ENCODE assay signal across 13 cellular contexts in the genomic region with DNA sequence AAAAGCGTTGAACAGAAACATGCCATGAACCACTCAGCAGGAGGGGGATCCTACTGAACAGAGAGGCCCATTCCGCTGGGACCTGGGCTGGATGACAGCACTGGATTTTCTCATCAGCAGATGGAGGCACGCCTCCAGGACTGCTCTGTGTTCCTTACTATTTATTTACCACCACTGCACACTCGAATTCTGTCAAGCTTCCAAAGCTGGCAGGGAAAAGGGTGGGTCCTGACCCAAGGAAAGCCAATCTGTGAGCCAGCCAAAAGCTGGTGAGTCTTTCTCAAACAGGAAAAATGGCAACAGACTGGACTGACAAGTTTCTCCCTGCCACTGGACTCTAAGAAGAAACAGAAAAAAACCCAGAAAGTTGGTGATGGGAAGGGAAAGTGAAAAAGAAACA. TPM values are rescaled to one million over a fixed set of nuclear protein-coding genes. Genes with fewer than 3 reads are reported as not detected.
A peak's percentile ranks its signal among the peaks of the same experiment; 100 is the strongest.
DNase-seq lines count a peak whose midpoint lies in the region; ATAC-seq and TF ChIP-seq lines count a peak whose summit lies in the region.
"Had no signal": no experiment of that assay in that cellular context is flagged by ENCODE, and none has a peak within 500 bp of the region (broad histone marks: within the 10 kb centered on the region; RNA-seq: fewer than 3 reads in every experiment).

No MANE protein-coding gene starts in this region.

- H3K27ac ChIP-seq in PC-9 = 0 out of 2 replicates have a peak overlapping the region, but pooled peaks have one; percentile 0
- peak overlapping the region in 3 of 5 donors; percentile 25 to 57 (median 30) for H3K27ac ChIP-seq in stomach
- H3K27ac ChIP-seq: brain microvascular endothelial cell had no signal

- H3K27me3 Mint-ChIP-seq in activated naive CD4-positive, alpha-beta T cell treated with anti-CD3 and anti-CD28 coated beads, Interleukin-2, amount 50 U/mL, for 24 hours = no peaks in the 10 kb centered on the region
- peaks cover 2% of the 10 kb centered on the region for H3K27me3 Mint-ChIP-seq in glutamatergic neuron (ENCODE audit: unreplicated experiment)
- H3K27me3 Mint-ChIP-seq: progenitor cell of endocrine pancreas had no signal

- no peaks in the 10 kb centered on the region for H4K20me1 ChIP-seq in PC-9 (ENCODE audit: insufficient read depth)

- H3K27me3 ChIP-seq in PC-9 (ENCODE audit: insufficient read depth, low read depth) (no peaks in the 10 kb centered on the region), stomach (no peaks in the 10 kb centered on the region)
- H3K27me3 ChIP-seq: brain microvascular endothelial cell had no signal

- peaks cover 63% of the 10 kb centered on the region for H3K4me1 Mint-ChIP-seq in activated naive CD4-positive, alpha-beta T cell treated with anti-CD3 and anti-CD28 coated beads, Interleukin-2, amount 50 U/mL, for 24 hours
- H3K4me1 Mint-ChIP-seq in glutamatergic neuron (ENCODE audit: low read depth, unreplicated experiment) = peaks cover 6% of the 10 kb centered on the region

- TF ChIP-seq CTCF in PC-9 (conservative IDR thresholded peaks at IDR 0.05) (no peak), glutamatergic neuron (IDR thresholded peaks at IDR 0.05; ENCODE audit: partially characterized antibody, unreplicated experiment) (no peak), stomach (IDR thresholded peaks at IDR 0.05) (no peak)

- WGBS in stomach, 5 donors = 37 to 59% (median 44%) methylated on average over 4 of the region's 4 CpGs

- H3K4me3 ChIP-seq in PC-9 = no peak overlapping the region
- H3K4me3 ChIP-seq in stomach = no peak overlapping the region

- no peak for DNase-seq in activated naive CD4-positive, alpha-beta T cell treated with anti-CD3 and anti-CD28 coated beads, Interleukin-2, amount 50 U/mL, for 72 hours (ENCODE audit: low spot score in 2 of 2)
- DNase-seq in PC-9 (peak; percentile 73 to 76), glutamatergic neuron (no peak), stomach (peak; percentile 86), CD1c-positive myeloid dendritic cell (ENCODE audit: extremely low spot score) (no peak)
- DNase-seq: activated T-cell treated with anti-CD3 and anti-CD28 coated beads, Interleukin-2, amount 50 U/mL, for 4 hours; brain microvascular endothelial cell; NCI-H2227 treated with DMSO at 0.1 percent for 48 hours; stimulated activated CD4-positive, alpha-beta T cell treated with anti-CD3 and anti-CD28 coated beads, Interleukin-1b, Interleukin-23, amount 100 ng/mL, for 48 hours had no signal

- peaks cover 13% of the 10 kb centered on the region for H3K4me1 ChIP-seq in PC-9 (replicated peaks; ENCODE audit: insufficient read depth)
- H3K4me1 ChIP-seq in stomach = peaks cover 0 to 20% (median 8%) of the 10 kb centered on the region in 4 donors

- no peaks in the 10 kb centered on the region for H3K9me3 ChIP-seq in PC-9 (ENCODE audit: insufficient read depth, low read depth)
- H3K9me3 ChIP-seq in stomach = no peaks in the 10 kb centered on the region

- H3K36me3 ChIP-seq in PC-9 (ENCODE audit: low read depth) (peaks cover 9% of the 10 kb centered on the region), stomach (peaks cover 0 to 62% (median 46%) of the 10 kb centered on the region in 4 donors)
- H3K36me3 ChIP-seq: brain microvascular endothelial cell had no signal

- H3K4me3 Mint-ChIP-seq in activated naive CD4-positive, alpha-beta T cell treated with anti-CD3 and anti-CD28 coated beads, Interleukin-2, amount 50 U/mL, for 24 hours = no peak overlapping the region
- H3K4me3 Mint-ChIP-seq in glutamatergic neuron (ENCODE audit: unreplicated experiment) = no peak overlapping the region
- H3K4me3 Mint-ChIP-seq: activated T-cell treated with anti-CD3 and anti-CD28 coated beads, Interleukin-2, amount 50 U/mL, for 4 hours had no signal

- H3K79me2 ChIP-seq in PC-9 (ENCODE audit: low read depth) = no peaks in the 10 kb centered on the region

- POLR2A ChIA-PET in PC-9 (lab: Charles Lee; ENCODE audit: unreplicated experiment) = no interaction called here

- CTCF ChIA-PET in PC-9 (lab: Charles Lee) = interaction anchor here (0.6 kb wide), 2 partner anchors 169 to 363 kb away, joined by 3 to 6 read pairs; a partner anchor contains a TSS

- no peak for TF ChIP-seq EP300 in stomach (IDR thresholded peaks at IDR 0.05)

- H3K4me2 ChIP-seq in PC-9 = peak overlapping the region; percentile 24; the same call in 1 of the 2 replicates

- no peaks in the 10 kb centered on the region for H3K9me2 ChIP-seq in PC-9 (ENCODE audit: insufficient read depth)

- TF ChIP-seq POLR2A in stomach (IDR thresholded peaks at IDR 0.05) = no peak

- H2AFZ ChIP-seq in PC-9 = no peak overlapping the region

- peak overlapping the region; percentile 64 for H3K27ac Mint-ChIP-seq in activated naive CD4-positive, alpha-beta T cell treated with anti-CD3 and anti-CD28 coated beads, Interleukin-2, amount 50 U/mL, for 24 hours
- peak overlapping the region in 1 of 2 donors; percentile 42 for H3K27ac Mint-ChIP-seq in activated naive CD4-positive, alpha-beta T cell treated with anti-CD3 and anti-CD28 coated beads, Interleukin-2, amount 50 U/mL, for 72 hours
- peak overlapping the region; percentile 2 for H3K27ac Mint-ChIP-seq in glutamatergic neuron (ENCODE audit: unreplicated experiment)

- H3K9me3 Mint-ChIP-seq in activated naive CD4-positive, alpha-beta T cell treated with anti-CD3 and anti-CD28 coated beads, Interleukin-2, amount 50 U/mL, for 24 hours = no peaks in the 10 kb centered on the region
- H3K9me3 Mint-ChIP-seq in activated naive CD4-positive, alpha-beta T cell treated with anti-CD3 and anti-CD28 coated beads, Interleukin-2, amount 50 U/mL, for 72 hours = no peaks in the 10 kb centered on the region
- H3K9me3 Mint-ChIP-seq in glutamatergic neuron (ENCODE audit: unreplicated experiment) = peaks cover 4% of the 10 kb centered on the region
- H3K9me3 Mint-ChIP-seq: activated T-cell treated with anti-CD3 and anti-CD28 coated beads, Interleukin-2, amount 50 U/mL, for 4 hours had no signal

- peaks cover 28% of the 10 kb centered on the region for H3K36me3 Mint-ChIP-seq in activated naive CD4-positive, alpha-beta T cell treated with anti-CD3 and anti-CD28 coated beads, Interleukin-2, amount 50 U/mL, for 24 hours
- H3K36me3 Mint-ChIP-seq in activated naive CD4-positive, alpha-beta T cell treated with anti-CD3 and anti-CD28 coated beads, Interleukin-2, amount 50 U/mL, for 72 hours = peaks cover 13 to 63% of the 10 kb centered on the region in 2 donors
- peaks cover 8% of the 10 kb centered on the region for H3K36me3 Mint-ChIP-seq in glutamatergic neuron (ENCODE audit: unreplicated experiment)

- intact Hi-C loops in PC-9 (cut with micrococcal nuclease; ENCODE audit: unreplicated experiment) = loop anchor here (2.0 to 10.0 kb wide), 4 partner anchors 36 to 422 kb away; no protein-coding TSS in a partner anchor
- intact Hi-C loops in stomach (cut with DNase I; ENCODE audit: low total_unique reads) = no loop called here

- BruUV-seq in PC-9 (replicated peaks; lab: Mats Ljungman, UMichigan) = no TSS peak

- no peak for ATAC-seq in activated naive CD4-positive, alpha-beta T cell treated with anti-CD3 and anti-CD28 coated beads, Interleukin-2, amount 50 U/mL, for 72 hours
- ATAC-seq in HG02981 (IDR thresholded peaks at IDR 0.05; ENCODE audit: unreplicated experiment) (no peak), HG02588 (IDR thresholded peaks at IDR 0.05; ENCODE audit: unreplicated experiment) (no peak)

- peaks cover 8% of the 10 kb centered on the region; the same call in 1 of the 2 replicates for H3F3A ChIP-seq in PC-9 (ENCODE audit: insufficient read depth, low read depth)

RNA-seq across cellular contexts. Expression of a gene that starts 37.8 kb away (rescaled TPM):
- total RNA-seq in activated naive CD4-positive, alpha-beta T cell treated with anti-CD3 and anti-CD28 coated beads, Interleukin-2, amount 50 U/mL, for 72 hours = 100 to 1,000 TPM in 1 of 2 donors, 10 to 100 TPM in 1; 83.0 to 158 TPM
- total RNA-seq in PC-9 (2021) (74.8 and 76.9 TPM in 2 replicates), glutamatergic neuron (ENCODE audit: unreplicated experiment) (507 TPM), stomach (100 to 1,000 TPM in 3 of 5 donors, 10 to 100 TPM in 2; 15.9 to 154 (median 101) TPM)
- 10 to 100 TPM; 35.9 to 92.6 (median 67.2) TPM for polyA plus RNA-seq in stomach

Comparison
In these comparisons a context has a peak if more than half of its experiments do, and no peak if none do; other contexts are left out.
1. DNase-seq: peak in PC-9 (2 of 2) and stomach (single experiment); none in activated naive CD4-positive, alpha-beta T cell treated with anti-CD3 and anti-CD28 coated beads, Interleukin-2, amount 50 U/mL, for 72 hours (0 of 2), glutamatergic neuron (single experiment) and CD1c-positive myeloid dendritic cell (single experiment).